Comparison of ENCODE assay signal across 8 cellular contexts in genomic region chr9:135702002-135702721, GRCh38. TPM values are rescaled to one million over a fixed set of nuclear protein-coding genes. Genes with fewer than 3 reads are reported as not detected.
DNase-seq lines count a peak whose midpoint lies in the region; ATAC-seq and TF ChIP-seq lines count a peak whose summit lies in the region.

KCNT1 (plus strand) TSS chr9:135702185; CDS start chr9:135702259, 74 bp downstream.

- H3K9me3 ChIP-seq in SJCRH30 (replicated peaks) (no peaks in the 10 kb centered on the region), left ventricle myocardium inferior (replicated peaks) (no peaks in the 10 kb centered on the region), gastrocnemius medialis (no peaks in the 10 kb centered on the region)

- peak; percentile 72 to 80 for ATAC-seq in activated naive CD4-positive, alpha-beta T cell treated with anti-CD3 and anti-CD28 coated beads, Interleukin-2, amount 50 U/mL, for 72 hours
- peak; percentile 68 to 73 for ATAC-seq in gastrocnemius medialis
- ATAC-seq in GM18867 (IDR thresholded peaks at IDR 0.05; ENCODE audit: unreplicated experiment) = no peak
- ATAC-seq in HG03342 (IDR thresholded peaks at IDR 0.05; ENCODE audit: unreplicated experiment) = no peak

- intact Hi-C loops in left ventricle myocardium inferior (cut with micrococcal nuclease) (no loop called here), gastrocnemius medialis (cut with DNase I; ENCODE audit: low total_unique reads) (loop anchor here (5.0 kb wide), 1 partner anchor 420 kb away; no protein-coding TSS in a partner anchor)

- no peak for TF ChIP-seq POLR2A in gastrocnemius medialis (IDR thresholded peaks at IDR 0.05)

- H3K4me3 ChIP-seq in H7 (ENCODE audit: insufficient read depth, low read depth, low read length) = peak within 1 kb of the TSS; percentile 27
- H3K4me3 ChIP-seq in SJCRH30 = peak within 1 kb of the TSS; percentile 57
- H3K4me3 ChIP-seq in left ventricle myocardium inferior = peak within 1 kb of the TSS; percentile 49
- peak within 1 kb of the TSS in 3 of 4 donors; percentile 34 to 50 (median 39) for H3K4me3 ChIP-seq in gastrocnemius medialis

- DNase-seq in H7 (peak; percentile 100), SJCRH30 (peak; percentile 66 to 84), left ventricle myocardium inferior (peak; percentile 46), gastrocnemius medialis (no peak)
- peak; percentile 61 to 86 for DNase-seq in activated naive CD4-positive, alpha-beta T cell treated with anti-CD3 and anti-CD28 coated beads, Interleukin-2, amount 50 U/mL, for 72 hours (ENCODE audit: low spot score in 2 of 2)

- no peak within 1 kb of the TSS for H3K27ac Mint-ChIP-seq in activated naive CD4-positive, alpha-beta T cell treated with anti-CD3 and anti-CD28 coated beads, Interleukin-2, amount 50 U/mL, for 72 hours

- H3K36me3 ChIP-seq in H7 (replicated peaks; ENCODE audit: control insufficient read depth, insufficient read depth, low read length) (no peaks in the 10 kb centered on the region), SJCRH30 (no peaks in the 10 kb centered on the region), left ventricle myocardium inferior (no peaks in the 10 kb centered on the region), gastrocnemius medialis (no peaks in the 10 kb centered on the region)

- H3K27ac ChIP-seq in C4-2B = no peak within 1 kb of the TSS
- H3K27ac ChIP-seq in SJCRH30 = peak within 1 kb of the TSS; percentile 25; the same call in 1 of the 2 replicates
- H3K27ac ChIP-seq in left ventricle myocardium inferior (replicated peaks) = no peak within 1 kb of the TSS
- no peak within 1 kb of the TSS for H3K27ac ChIP-seq in gastrocnemius medialis

- H3K27me3 ChIP-seq in H7 (ENCODE audit: control insufficient read depth, insufficient read depth, low read length) (peaks cover 2% of the 10 kb centered on the region; the same call in 1 of the 2 replicates), SJCRH30 (no peaks in the 10 kb centered on the region), left ventricle myocardium inferior (ENCODE audit: low read depth) (peaks cover 80% of the 10 kb centered on the region), gastrocnemius medialis (peaks cover 0 to 3% (median 0%) of the 10 kb centered on the region in 3 donors)

- H3K4me1 ChIP-seq in SJCRH30 (peaks cover 15% of the 10 kb centered on the region), left ventricle myocardium inferior (peaks cover 27% of the 10 kb centered on the region), gastrocnemius medialis (peaks cover 0 to 8% of the 10 kb centered on the region in 2 donors)

- in situ Hi-C loops in gastrocnemius medialis (cut with MboI; ENCODE audit: low sequenced_read_pairs in 4 of 4) = no loop called here

- no peaks in the 10 kb centered on the region for H3K36me3 Mint-ChIP-seq in activated naive CD4-positive, alpha-beta T cell treated with anti-CD3 and anti-CD28 coated beads, Interleukin-2, amount 50 U/mL, for 72 hours

- peak; percentile 97 for TF ChIP-seq CTCF in C4-2B (conservative IDR thresholded peaks at IDR 0.05)
- peak; percentile 97 for TF ChIP-seq CTCF in left ventricle myocardium inferior (IDR thresholded peaks at IDR 0.05; ENCODE audit: borderline replicate concordance)
- peak; percentile 76 to 96 (median 85) for TF ChIP-seq CTCF in gastrocnemius medialis (IDR thresholded peaks at IDR 0.05 in 4 of 5, conservative IDR thresholded peaks at IDR 0.05 in 1 of 5)

- H3K9me3 Mint-ChIP-seq in activated naive CD4-positive, alpha-beta T cell treated with anti-CD3 and anti-CD28 coated beads, Interleukin-2, amount 50 U/mL, for 72 hours = no peaks in the 10 kb centered on the region

RNA-seq across cellular contexts. Expression of gene KCNT1, which starts in this region (rescaled TPM):
- total RNA-seq in H7 (2014; rRNA removed; shearing (Covaris generic)) = 0.10 TPM in 1 of 2 replicates, not detected in the other
- 0.33 and 0.51 TPM in 2 replicates for total RNA-seq in SJCRH30 (2014; rRNA removed; shearing (Covaris generic))
- total RNA-seq in activated naive CD4-positive, alpha-beta T cell treated with anti-CD3 and anti-CD28 coated beads, Interleukin-2, amount 50 U/mL, for 72 hours = not detected
- total RNA-seq in left ventricle myocardium inferior (3.3 TPM), gastrocnemius medialis (1 to 10 TPM; 2.3 to 8.7 (median 5.3) TPM)

Comparison
In these comparisons a context has a peak if more than half of its experiments do, and no peak if none do; other contexts are left out.
1. Peak in DNase-seq and H3K4me3 ChIP-seq in H7; RNA of the gene not detected or under 1 TPM.
2. Peak in DNase-seq, H3K4me3 ChIP-seq and H3K27ac ChIP-seq in SJCRH30; RNA of the gene not detected or under 1 TPM.
3. Peak in DNase-seq and ATAC-seq in activated naive CD4-positive, alpha-beta T cell treated with anti-CD3 and anti-CD28 coated beads, Interleukin-2, amount 50 U/mL, for 72 hours; RNA of the gene not detected or under 1 TPM.
4. ATAC-seq: peak in gastrocnemius medialis (2 of 2); none in GM18867 (single experiment) and HG03342 (single experiment).
5. Peak in every context shown above with its lines, with median percentiles within 50 percentile points of each other: CTCF ChIP-seq and H3K4me3 ChIP-seq.